ENCODE assay signal across 12 cellular contexts in the genomic region with DNA sequence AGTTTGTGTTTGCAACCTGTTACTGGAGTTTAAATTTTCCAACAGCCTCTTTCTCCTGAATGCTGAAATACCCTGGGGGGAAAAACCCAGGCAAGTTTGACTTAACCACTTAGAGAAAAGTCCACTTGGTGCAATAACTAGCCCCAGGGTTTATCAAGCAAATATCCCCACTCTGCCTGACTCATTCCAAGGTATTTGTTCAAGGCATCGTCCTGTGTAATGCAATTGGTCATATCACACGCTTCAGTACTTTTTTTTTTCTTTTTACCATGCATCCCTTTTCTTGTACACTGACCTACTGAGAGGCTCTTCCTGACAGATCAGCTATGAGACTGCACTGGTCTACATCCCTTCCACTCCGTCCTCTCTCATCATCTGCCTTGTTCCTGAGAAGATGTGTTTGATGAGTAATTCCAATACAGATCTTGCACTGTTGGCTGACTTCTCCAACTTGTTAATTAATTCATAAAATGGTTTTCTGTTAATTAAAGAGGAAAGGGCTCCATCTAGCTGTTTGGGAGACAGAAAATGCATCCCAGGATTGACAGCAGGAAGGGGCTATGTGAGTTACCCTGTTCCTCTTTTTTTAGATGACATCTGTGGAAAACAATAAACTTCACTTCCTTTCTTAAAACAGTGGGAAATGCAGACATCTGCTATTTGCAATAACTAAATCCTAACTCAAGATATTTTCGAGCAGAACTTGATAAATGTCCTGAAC.
DNase-seq lines count a peak whose midpoint lies in the region; ATAC-seq, FAIRE-seq and TF ChIP-seq lines count a peak whose summit lies in the region.
"Had no signal": no experiment of that assay in that cellular context is flagged by ENCODE, and none has a peak within 500 bp of the region (broad histone marks: within the 10 kb centered on the region; RNA-seq: fewer than 3 reads in every experiment).

No MANE protein-coding gene starts in this region.

- H3K4me1 ChIP-seq in Caco-2 (peaks cover 42% of the 10 kb centered on the region), K562 (replicated peaks in 1 of 2; ENCODE audit: control insufficient read depth in 2 of 2, insufficient read depth in 2 of 2, low read length in 2 of 2) (no peaks in the 10 kb centered on the region), left lung (no peaks in the 10 kb centered on the region), BE2C (no peaks in the 10 kb centered on the region)

- CTCF ChIA-PET in Caco-2 (lab: Charles Lee) (interaction anchor here (0.6 to 0.9 kb wide), 2 partner anchors 43 to 372 kb away, joined by 3 read pairs; no protein-coding TSS in a partner anchor), K562 (lab: Yijun Ruan, JAX; ENCODE audit: low intra/inter-chr PET ratio) (interaction anchor here (0.6 kb wide), 1 partner anchor 18 kb away, joined by 3 read pairs; no protein-coding TSS in a partner anchor)
- CTCF ChIA-PET in activated CD4-positive, alpha-beta T cell treated with anti-CD3 and anti-CD28 coated beads, Interleukin-2, amount 10 ng/mL, durations not matched to agents 7 days and 5 days (lab: Charles Lee), result no interaction called here

- H3K4me3 ChIP-seq in Caco-2 (ENCODE audit: low read depth, low read length), result no peak overlapping the region
- H3K4me3 ChIP-seq in K562, result no peak overlapping the region
- H3K4me3 ChIP-seq in left lung, result no peak overlapping the region
- H3K4me3 ChIP-seq in BE2C (ENCODE audit: low read depth, low read length), result no peak overlapping the region
- H3K4me3 ChIP-seq: GM12878 had no signal

- intact Hi-C loops in Caco-2 (cut with micrococcal nuclease; ENCODE audit: unreplicated experiment) (loop anchor here (1.0 kb wide), 1 partner anchor 44 kb away; no protein-coding TSS in a partner anchor), K562 (cut with micrococcal nuclease) (no loop called here), left lung (cut with DNase I) (loop anchor here in 1 of 2 donors (10.0 kb wide), 1 partner anchor 104 kb away; no protein-coding TSS in a partner anchor)

- TF ChIP-seq CTCF in Caco-2 (IDR thresholded peaks at IDR 0.05; ENCODE audit: insufficient read depth in 1 of 2, low read depth in 1 of 2, low read length in 1 of 2, severe bottlenecking in 1 of 2, unreplicated experiment in 1 of 2), result no peak
- 0 out of 6 replicates have a peak, but pooled peaks of 1 of the 3 experiments have one; percentile 11 for TF ChIP-seq CTCF in K562 (IDR thresholded peaks at IDR 0.05 in 2 of 3, conservative IDR thresholded peaks at IDR 0.05 in 1 of 3; ENCODE audit: insufficient read depth in 2 of 3, low read depth in 1 of 3, low read length in 3 of 3)
- TF ChIP-seq CTCF in left lung (IDR thresholded peaks at IDR 0.05), result no peak
- TF ChIP-seq CTCF in BE2C (IDR thresholded peaks at IDR 0.05; ENCODE audit: low read depth, low read length), result no peak

- TF ChIP-seq POLR2A in K562 (conservative IDR thresholded peaks at IDR 0.05), result no peak

- WGBS in K562 (ENCODE audit: insufficient coverage, low coverage, missing lambda C conversion rate), result 0% methylated on average over 4 of the region's 4 CpGs

- BruUV-seq in Caco-2 (replicated peaks; lab: Mats Ljungman, UMichigan) (no TSS peak), K562 (replicated peaks; lab: Mats Ljungman, UMichigan) (no TSS peak)

- peaks cover 20% of the 10 kb centered on the region for H3K9me3 Mint-ChIP-seq in Caco-2 (ENCODE audit: unreplicated experiment)
- no peaks in the 10 kb centered on the region for H3K9me3 Mint-ChIP-seq in activated CD4-positive, alpha-beta T cell treated with anti-CD3 and anti-CD28 coated beads, Interleukin-2, amount 10 ng/mL, durations not matched to agents 7 days and 5 days

- H3K36me3 Mint-ChIP-seq in Caco-2 (ENCODE audit: insufficient read depth, unreplicated experiment), result no peaks in the 10 kb centered on the region
- H3K36me3 Mint-ChIP-seq in activated CD4-positive, alpha-beta T cell treated with anti-CD3 and anti-CD28 coated beads, Interleukin-2, amount 10 ng/mL, durations not matched to agents 7 days and 5 days (ENCODE audit: low read depth), result no peaks in the 10 kb centered on the region

- peak overlapping the region; percentile 32 for H3K27ac Mint-ChIP-seq in Caco-2 (ENCODE audit: unreplicated experiment)
- H3K27ac Mint-ChIP-seq in activated CD4-positive, alpha-beta T cell treated with anti-CD3 and anti-CD28 coated beads, Interleukin-2, amount 10 ng/mL, durations not matched to agents 7 days and 5 days, result no peak overlapping the region

- no peak overlapping the region for H3K4me2 ChIP-seq in K562 (ENCODE audit: insufficient read depth, low read length)

- no peaks in the 10 kb centered on the region for H3K36me3 ChIP-seq in Caco-2 (ENCODE audit: control insufficient read depth, insufficient read depth, low read length)
- no peaks in the 10 kb centered on the region for H3K36me3 ChIP-seq in K562 (ENCODE audit: control insufficient read depth, insufficient read depth, low read length)
- no peaks in the 10 kb centered on the region for H3K36me3 ChIP-seq in left lung
- no peaks in the 10 kb centered on the region for H3K36me3 ChIP-seq in BE2C

- no peaks in the 10 kb centered on the region for H3K9me3 ChIP-seq in Caco-2
- no peaks in the 10 kb centered on the region for H3K9me3 ChIP-seq in K562 (replicated peaks; ENCODE audit: control insufficient read depth, insufficient read depth, low read depth, low read length)
- no peaks in the 10 kb centered on the region for H3K9me3 ChIP-seq in left lung
- H3K9me3 ChIP-seq in BE2C, result no peaks in the 10 kb centered on the region

- no peak for ATAC-seq in K562
- peak; percentile 26 for ATAC-seq in left lung
- ATAC-seq: GM12878 had no signal

- H3K79me2 ChIP-seq in K562 (ENCODE audit: control insufficient read depth, insufficient read depth, low read length), result no peaks in the 10 kb centered on the region

- DNase-seq in Caco-2 (peak; percentile 72 to 78), MV-4-11 (lab: John Stamatoyannopoulos, UW) (peak; percentile 78), K562 (ENCODE audit: extremely low read depth in 1 of 4, low spot score in 3 of 4) (no peak), left lung (no peak), NCI-H1417 treated with DMSO at 0.1 percent for 48 hours (lab: John Stamatoyannopoulos, UW) (no peak), BE2C (no peak), HK-2 (ENCODE audit: unreplicated experiment) (no peak)
- no peak for DNase-seq in activated CD4-positive, alpha-beta T cell treated with anti-CD3 and anti-CD28 coated beads, Interleukin-2, amount 10 ng/mL, durations not matched to agents 7 days and 5 days
- DNase-seq: activated T-cell treated with anti-CD3 and anti-CD28 coated beads, Interleukin-2, amount 50 U/mL, for 48 hours; GOT3; RPMI8226 had no signal

- no peaks in the 10 kb centered on the region for H3K27me3 ChIP-seq in Caco-2 (replicated peaks; ENCODE audit: control insufficient read depth, insufficient read depth, low read length)
- peaks cover 0 to 15% of the 10 kb centered on the region in 2 experiments; a peak in 3 of 5 replicates for H3K27me3 ChIP-seq in K562 (ENCODE audit: control insufficient read depth in 2 of 2, insufficient read depth in 2 of 2, low read length in 2 of 2)
- H3K27me3 ChIP-seq in left lung, result peaks cover 0 to 18% of the 10 kb centered on the region in 2 donors
- peaks cover 44% of the 10 kb centered on the region for H3K27me3 ChIP-seq in BE2C

- peaks cover 43% of the 10 kb centered on the region for H3K4me1 Mint-ChIP-seq in Caco-2 (ENCODE audit: low read depth, unreplicated experiment)
- no peaks in the 10 kb centered on the region for H3K4me1 Mint-ChIP-seq in activated CD4-positive, alpha-beta T cell treated with anti-CD3 and anti-CD28 coated beads, Interleukin-2, amount 10 ng/mL, durations not matched to agents 7 days and 5 days

- H3K9me1 ChIP-seq in K562 (ENCODE audit: control insufficient read depth, insufficient read depth, low read length), result no peaks in the 10 kb centered on the region

- TF ChIP-seq RAD21 in K562 (CRISPR knock-in tag; conservative IDR thresholded peaks at IDR 0.05 in 1 of 2, IDR thresholded peaks at IDR 0.05 in 1 of 2), result no peak

- no peaks in the 10 kb centered on the region for H4K20me1 ChIP-seq in K562 (replicated peaks; ENCODE audit: control insufficient read depth, insufficient read depth, low read length)

- H3K9ac ChIP-seq in K562 (ENCODE audit: insufficient read depth in 1 of 2, low read depth in 2 of 2, low read length in 2 of 2), result no peak overlapping the region

- no peak overlapping the region for H2AFZ ChIP-seq in K562 (ENCODE audit: low read depth, low read length)

- in situ Hi-C loops in K562 (cut with MboI), result no loop called here

- H3K27ac ChIP-seq in K562 (ENCODE audit: extremely low read depth, low read depth, low read length) (no peak overlapping the region), left lung (no peak overlapping the region)

- TF ChIP-seq EP300 in K562 (IDR thresholded peaks at IDR 0.05; ENCODE audit: low read length), result no peak

- FAIRE-seq in K562 (lab: Jason Lieb, UNC), result no peak
- FAIRE-seq: GM12878 had no signal

- no peaks in the 10 kb centered on the region for H3K27me3 Mint-ChIP-seq in Caco-2 (ENCODE audit: insufficient read depth, unreplicated experiment)
- peaks cover 3% of the 10 kb centered on the region for H3K27me3 Mint-ChIP-seq in activated CD4-positive, alpha-beta T cell treated with anti-CD3 and anti-CD28 coated beads, Interleukin-2, amount 10 ng/mL, durations not matched to agents 7 days and 5 days

- peak overlapping the region; percentile 22 for H3K4me3 Mint-ChIP-seq in Caco-2 (ENCODE audit: unreplicated experiment)
- H3K4me3 Mint-ChIP-seq in activated CD4-positive, alpha-beta T cell treated with anti-CD3 and anti-CD28 coated beads, Interleukin-2, amount 10 ng/mL, durations not matched to agents 7 days and 5 days, result no peak overlapping the region

- POLR2A ChIA-PET in Caco-2 (lab: Charles Lee) (no interaction called here), K562 (lab: Yijun Ruan, JAX) (interaction anchor here (0.7 kb wide), 1 partner anchor 26 kb away, joined by 3 read pairs; no protein-coding TSS in a partner anchor)
- POLR2A ChIA-PET in activated CD4-positive, alpha-beta T cell treated with anti-CD3 and anti-CD28 coated beads, Interleukin-2, amount 10 ng/mL, durations not matched to agents 7 days and 5 days (lab: Charles Lee), result no interaction called here

TF ChIP-seq in K562, 482 proteins besides CTCF, POLR2A, EP300 and RAD21 (continues in another document):
- no peak for TF ChIP-seq CBX2 (IDR thresholded peaks at IDR 0.05; ENCODE audit: insufficient read depth, low read length, poor library complexity, severe bottlenecking)
- peak; percentile 35; the same call in 1 of the 2 replicates for TF ChIP-seq SPI1 (IDR thresholded peaks at IDR 0.05; ENCODE audit: borderline replicate concordance, low read depth, low read length)

Comparison
In these comparisons a context has a peak if more than half of its experiments do, and no peak if none do; other contexts are left out.
1. DNase-seq: peak in Caco-2 (2 of 2) and MV-4-11 (single experiment); none in K562 (0 of 4), left lung (0 of 2), activated CD4-positive, alpha-beta T cell treated with anti-CD3 and anti-CD28 coated beads, Interleukin-2, amount 10 ng/mL, durations not matched to agents 7 days and 5 days (single experiment), NCI-H1417 treated with DMSO at 0.1 percent for 48 hours (single experiment), BE2C (single experiment) and HK-2 (single experiment).